8 cellular contexts compared by ENCODE assay signal in the genomic region with DNA sequence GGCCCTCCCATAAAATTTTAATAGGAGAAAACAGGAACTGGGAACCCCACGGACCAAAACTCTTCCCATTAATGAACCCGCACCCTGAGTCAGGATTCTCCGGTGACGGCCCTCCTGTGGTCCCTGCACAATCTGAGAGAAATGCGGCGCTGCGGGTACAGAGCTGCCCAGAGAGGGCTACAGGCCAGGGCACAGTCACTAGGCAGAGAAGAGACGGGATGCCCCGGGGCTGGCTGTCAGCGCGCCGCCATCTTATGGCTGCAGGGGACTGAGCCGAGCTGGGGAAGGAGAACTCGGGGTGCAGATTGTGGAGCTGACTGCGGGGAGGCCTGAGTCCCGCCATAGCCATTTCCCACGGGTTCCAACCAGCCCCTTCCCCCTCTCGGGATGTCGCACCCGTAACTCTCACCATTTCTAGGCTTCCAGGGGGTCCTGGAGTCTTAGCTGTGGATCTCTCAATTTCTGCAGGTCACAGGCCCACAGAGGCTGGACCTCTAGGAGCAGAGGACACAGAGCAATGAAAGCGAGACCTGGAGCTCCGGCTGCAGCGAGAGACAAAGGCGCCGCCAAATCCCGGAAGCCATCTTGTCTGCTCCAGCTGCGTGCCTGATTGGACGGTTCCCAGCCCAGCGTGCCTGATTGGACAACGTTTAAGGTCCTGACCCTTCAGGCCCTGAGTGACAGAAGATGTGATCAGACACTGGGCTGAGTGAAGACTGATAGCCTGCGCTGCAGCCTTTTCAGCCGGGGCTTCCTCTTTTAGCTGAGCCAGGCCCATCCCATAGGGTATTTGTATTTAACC. TPM values are rescaled to one million over a fixed set of nuclear protein-coding genes. Genes with fewer than 3 reads are reported as not detected.
DNase-seq lines count a peak whose midpoint lies in the region; ATAC-seq, FAIRE-seq and TF ChIP-seq lines count a peak whose summit lies in the region.

ZNF675 (minus strand) TSS at position 591 of the 802 bp plus-strand sequence; CDS start at position 412, 179 bp downstream.

- WGBS in A549 (ENCODE audit: missing lambda C conversion rate), result 2% methylated on average over 31 of the region's 32 CpGs
- 0 to 3% (median 0%) methylated on average over 19 to 32 of the region's 32 CpGs for WGBS in spleen, 5 donors

- H3K27ac ChIP-seq in A549 (peak within 1 kb of the TSS; percentile 76 to 94), spleen (peak within 1 kb of the TSS; percentile 80 to 91 (median 88))

- TF ChIP-seq EP300 in A549 (IDR thresholded peaks at IDR 0.05), result no peak

- H3K36me3 ChIP-seq in spleen, result peaks cover 0 to 23% (median 0%) of the 10 kb centered on the region in 6 donors

- H3K27me3 ChIP-seq in spleen (replicated peaks in 1 of 7), result no peaks in the 10 kb centered on the region

- TF ChIP-seq CTCF in A549 (IDR thresholded peaks at IDR 0.05), result no peak; the same call in 2 of the 3 replicates
- no peak for TF ChIP-seq CTCF in WI38 (IDR thresholded peaks at IDR 0.05; ENCODE audit: low read depth, low read length)
- peak; percentile 15 for TF ChIP-seq CTCF in cardiac fibroblast (IDR thresholded peaks at IDR 0.05; ENCODE audit: low read depth, low read length)
- TF ChIP-seq CTCF in spleen (IDR thresholded peaks at IDR 0.05 in 8 of 11, conservative IDR thresholded peaks at IDR 0.05 in 3 of 11), result no peak

- POLR2A ChIA-PET in A549 (lab: Yijun Ruan, JAX), result interaction anchor here (0.6 to 1.4 kb wide), 3 partner anchors 15 to 400 kb away, joined by 3 to 5 read pairs (median 4); partner anchors contain the start of gene ZNF254

- CTCF ChIA-PET in A549 (lab: Yijun Ruan, JAX), result interaction anchor here (0.7 kb wide), 1 partner anchor 40 kb away, joined by 3 read pairs; no protein-coding TSS in a partner anchor

- FAIRE-seq in A549 (lab: Jason Lieb, UNC), result peak; percentile 97

- H3K4me1 ChIP-seq in A549, result no peaks in the 10 kb centered on the region
- peaks cover 13 to 52% (median 30%) of the 10 kb centered on the region in 6 donors for H3K4me1 ChIP-seq in spleen

- peak; percentile 38; the same call in 1 of the 2 replicates for TF ChIP-seq POLR2A in A549 (IDR thresholded peaks at IDR 0.05; ENCODE audit: low read length)
- no peak for TF ChIP-seq POLR2A in spleen (IDR thresholded peaks at IDR 0.05)

- TF ChIP-seq RAD21 in A549 (conservative IDR thresholded peaks at IDR 0.05 in 1 of 2, IDR thresholded peaks at IDR 0.05 in 1 of 2), result no peak

- peak; percentile 80 to 97 for DNase-seq in A549 (ENCODE audit: low read depth in 1 of 2, low spot score in 1 of 2)
- DNase-seq in NCI-H2171 treated with DMSO at 0.1 percent for 48 hours (lab: John Stamatoyannopoulos, UW), result peak; percentile 92
- peak; percentile 91 to 93 for DNase-seq in cardiac fibroblast (ENCODE audit: low read depth in 2 of 2)
- peak; percentile 95 for DNase-seq in inferior parietal cortex (ENCODE audit: extremely low spot score)
- peak; percentile 95 for DNase-seq in spleen

- peaks cover 36% of the 10 kb centered on the region for H3K9me3 ChIP-seq in A549
- no peaks in the 10 kb centered on the region for H3K9me3 ChIP-seq in spleen

- peak within 1 kb of the TSS; percentile 67 for H3K4me2 ChIP-seq in A549

- intact Hi-C loops in spleen (cut with DNase I; ENCODE audit: low total_unique reads), result loop anchor here (10.0 kb wide), 1 partner anchor 78 kb away; a partner anchor contains a TSS

- H3K4me3 ChIP-seq in A549 (peak within 1 kb of the TSS; percentile 64), WI38 (ENCODE audit: low read depth, low read length) (peak within 1 kb of the TSS; percentile 94), cardiac fibroblast (replicated peaks in 1 of 2; ENCODE audit: low read depth in 2 of 2, low read length in 2 of 2) (peak within 1 kb of the TSS; percentile 87 to 88), spleen (peak within 1 kb of the TSS; percentile 73 to 95 (median 84))

- ATAC-seq in A549 (peak; percentile 98 to 99), GM18861 (IDR thresholded peaks at IDR 0.05; ENCODE audit: unreplicated experiment) (peak; percentile 80), HG03097 (IDR thresholded peaks at IDR 0.05; ENCODE audit: low FRiP score, unreplicated experiment) (peak; percentile 97)

TF ChIP-seq in A549, 52 proteins besides CTCF, POLR2A, EP300 and RAD21:
- TF ChIP-seq E2F6 (IDR thresholded peaks at IDR 0.05; ENCODE audit: borderline replicate concordance, low read depth), result 0 out of 2 replicates have a peak, but pooled peaks have one; percentile 18
- TF ChIP-seq CEBPB (IDR thresholded peaks at IDR 0.05), result no peak
- TF ChIP-seq, protein P1, sequence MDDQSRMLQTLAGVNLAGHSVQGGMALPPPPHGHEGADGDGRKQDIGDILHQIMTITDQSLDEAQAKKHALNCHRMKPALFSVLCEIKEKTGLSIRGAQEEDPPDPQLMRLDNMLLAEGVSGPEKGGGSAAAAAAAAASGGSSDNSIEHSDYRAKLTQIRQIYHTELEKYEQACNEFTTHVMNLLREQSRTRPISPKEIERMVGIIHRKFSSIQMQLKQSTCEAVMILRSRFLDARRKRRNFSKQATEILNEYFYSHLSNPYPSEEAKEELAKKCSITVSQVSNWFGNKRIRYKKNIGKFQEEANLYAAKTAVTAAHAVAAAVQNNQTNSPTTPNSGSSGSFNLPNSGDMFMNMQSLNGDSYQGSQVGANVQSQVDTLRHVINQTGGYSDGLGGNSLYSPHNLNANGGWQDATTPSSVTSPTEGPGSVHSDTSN (IDR thresholded peaks at IDR 0.05), result no peak
- TF ChIP-seq JUN (IDR thresholded peaks at IDR 0.05), result peak in 1 of 2 experiments; percentile 61; a peak in 1 of 5 replicates
- TF ChIP-seq CBX8 (IDR thresholded peaks at IDR 0.05), result no peak
- TF ChIP-seq EHMT2 (IDR thresholded peaks at IDR 0.05; ENCODE audit: low read depth), result no peak
- TF ChIP-seq HMGXB4 (CRISPR knock-in tag; IDR thresholded peaks at IDR 0.05; ENCODE audit: borderline replicate concordance), result no peak
- 0 out of 2 replicates have a peak, but pooled peaks have one; percentile 40 for TF ChIP-seq TP53 (CRISPR knock-in tag; IDR thresholded peaks at IDR 0.05)
- TF ChIP-seq NPAS2 (CRISPR knock-in tag; IDR thresholded peaks at IDR 0.05; ENCODE audit: borderline replicate concordance), result no peak

RNA-seq across cellular contexts. Expression of gene ZNF675, which starts in this region (rescaled TPM):
- 7.3 and 8.4 TPM in 2 replicates for polyA plus RNA-seq in A549 (2011; rRNA removed)
- polyA plus RNA-seq in A549 (2012; cell fraction: cytosol; rRNA removed), result 2.1 and 2.4 TPM in 2 replicates
- polyA plus RNA-seq in A549 (2012; cell fraction: nucleus; rRNA removed), result 1.3 and 3.6 TPM in 2 replicates
- 5.0 to 6.2 TPM (median 5.2 TPM) in 3 replicates for polyA plus RNA-seq in A549 (2017; fragmentation: RNase III; extraction: RNeasy Plus Mini Kit Qiagen cat#74134 plus additional on column Dnase treatment)
- 8.4 and 10.5 TPM in 2 replicates for polyA minus RNA-seq in A549 (2011; rRNA and poly(A)+ RNA removed)
- total RNA-seq in spleen, result 10 to 100 TPM; 16.4 to 38.8 (median 21.3) TPM
- 1 to 10 TPM; 5.4 to 8.1 (median 5.8) TPM for polyA plus RNA-seq in spleen

Comparison
In these comparisons a context has a peak if more than half of its experiments do, and no peak if none do; other contexts are left out.
1. Peak in every context shown above with its lines: DNase-seq, ATAC-seq, H3K4me3 ChIP-seq and H3K27ac ChIP-seq.